1 cellular context compared by ENCODE assay signal in the genomic region with DNA sequence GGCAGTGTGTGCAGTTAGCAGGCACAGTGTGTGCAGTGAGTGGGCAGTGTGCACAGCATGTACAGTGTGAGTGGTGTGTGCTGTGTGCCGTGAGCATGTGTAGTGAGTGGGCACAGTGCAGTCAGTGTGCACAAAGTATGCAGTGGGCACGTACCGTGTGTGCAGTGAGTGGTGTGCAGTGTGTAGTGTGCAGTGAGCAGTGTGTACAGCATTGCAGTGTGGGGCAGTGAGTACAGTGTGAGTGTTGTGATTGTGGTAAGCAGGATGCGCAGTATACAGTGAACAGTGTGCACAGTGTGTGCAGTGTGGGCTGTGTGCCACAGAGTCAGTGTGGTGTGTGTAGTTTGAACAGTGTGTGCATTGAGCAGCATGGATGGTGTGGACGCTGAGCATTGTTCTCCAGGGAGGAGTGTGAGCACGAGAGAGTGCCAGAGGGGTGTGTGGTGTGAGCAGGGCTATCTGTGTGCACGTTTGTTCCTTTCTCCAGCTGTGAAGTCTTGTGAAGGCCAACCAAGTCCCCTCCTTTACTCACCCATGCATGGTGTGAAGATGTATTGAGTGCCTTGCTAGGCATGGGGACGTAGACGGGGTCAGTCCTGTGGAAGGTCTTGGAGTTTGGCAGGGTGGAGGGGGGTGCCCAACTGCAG.
TF ChIP-seq lines count a peak whose summit lies in the region.

No MANE protein-coding gene starts in this region.

TF ChIP-seq in HEK293, 187 proteins besides CTCF, POLR2A, EP300 and RAD21 (continued from another document and continues in another):
- TF ChIP-seq RBAK (tag by site-specific recombination; IDR thresholded peaks at IDR 0.05), result no peak
- TF ChIP-seq ZNF791 (tag by site-specific recombination; IDR thresholded peaks at IDR 0.05), result no peak
- no peak for TF ChIP-seq ZIC2 (tag by site-specific recombination; IDR thresholded peaks at IDR 0.05)
- TF ChIP-seq ZNF785 (tag by site-specific recombination; IDR thresholded peaks at IDR 0.05), result no peak
- TF ChIP-seq ZNF140 (tag by site-specific recombination; IDR thresholded peaks at IDR 0.05), result no peak
- no peak for TF ChIP-seq ZBTB49 (tag by site-specific recombination; IDR thresholded peaks at IDR 0.05; ENCODE audit: low read depth)
- no peak for TF ChIP-seq SP7 (tag by site-specific recombination; IDR thresholded peaks at IDR 0.05)
- TF ChIP-seq ZNF585B (tag by site-specific recombination; IDR thresholded peaks at IDR 0.05), result no peak
- peak; percentile 49; the same call in 1 of the 2 replicates for TF ChIP-seq ZNF792 (tag by site-specific recombination; IDR thresholded peaks at IDR 0.05)
- no peak for TF ChIP-seq ZNF214 (tag by site-specific recombination; IDR thresholded peaks at IDR 0.05; ENCODE audit: borderline replicate concordance)
- no peak for TF ChIP-seq ZNF654 (tag by site-specific recombination; IDR thresholded peaks at IDR 0.05; ENCODE audit: low read depth)
- TF ChIP-seq ZBTB8A (tag by site-specific recombination; IDR thresholded peaks at IDR 0.05), result no peak
- TF ChIP-seq, protein P1, sequence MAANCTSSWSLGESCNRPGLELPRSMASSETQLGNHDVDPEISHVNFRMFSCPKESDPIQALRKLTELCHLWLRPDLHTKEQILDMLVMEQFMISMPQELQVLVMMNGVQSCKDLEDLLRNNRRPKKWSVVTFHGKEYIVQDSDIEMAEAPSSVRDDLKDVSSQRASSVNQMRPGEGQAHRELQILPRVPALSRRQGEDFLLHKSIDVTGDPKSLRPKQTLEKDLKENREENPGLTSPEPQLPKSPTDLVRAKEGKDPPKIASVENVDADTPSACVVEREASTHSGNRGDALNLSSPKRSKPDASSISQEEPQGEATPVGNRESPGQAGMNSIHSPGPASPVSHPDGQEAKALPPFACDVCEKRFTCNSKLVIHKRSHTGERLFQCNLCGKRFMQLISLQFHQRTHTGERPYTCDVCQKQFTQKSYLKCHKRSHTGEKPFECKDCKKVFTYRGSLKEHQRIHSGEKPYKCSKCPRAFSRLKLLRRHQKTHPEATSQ (tag by site-specific recombination; IDR thresholded peaks at IDR 0.05), result no peak
- TF ChIP-seq, protein P2, sequence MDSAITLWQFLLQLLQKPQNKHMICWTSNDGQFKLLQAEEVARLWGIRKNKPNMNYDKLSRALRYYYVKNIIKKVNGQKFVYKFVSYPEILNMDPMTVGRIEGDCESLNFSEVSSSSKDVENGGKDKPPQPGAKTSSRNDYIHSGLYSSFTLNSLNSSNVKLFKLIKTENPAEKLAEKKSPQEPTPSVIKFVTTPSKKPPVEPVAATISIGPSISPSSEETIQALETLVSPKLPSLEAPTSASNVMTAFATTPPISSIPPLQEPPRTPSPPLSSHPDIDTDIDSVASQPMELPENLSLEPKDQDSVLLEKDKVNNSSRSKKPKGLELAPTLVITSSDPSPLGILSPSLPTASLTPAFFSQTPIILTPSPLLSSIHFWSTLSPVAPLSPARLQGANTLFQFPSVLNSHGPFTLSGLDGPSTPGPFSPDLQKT (IDR thresholded peaks at IDR 0.05; ENCODE audit: borderline replicate concordance, low read depth, low read length), result no peak
- no peak for TF ChIP-seq ZNF24 (tag by site-specific recombination; IDR thresholded peaks at IDR 0.05)
- no peak for TF ChIP-seq ZNF311 (tag by site-specific recombination; IDR thresholded peaks at IDR 0.05; ENCODE audit: borderline replicate concordance)
- no peak for TF ChIP-seq ZNF155 (tag by site-specific recombination; IDR thresholded peaks at IDR 0.05)
- TF ChIP-seq ZNF621 (tag by site-specific recombination; IDR thresholded peaks at IDR 0.05), result no peak
- TF ChIP-seq ZNF660 (tag by site-specific recombination; IDR thresholded peaks at IDR 0.05), result no peak
- TF ChIP-seq ZNF701 (tag by site-specific recombination; IDR thresholded peaks at IDR 0.05), result 0 out of 2 replicates have a peak, but pooled peaks have one; percentile 6
- TF ChIP-seq, protein P3, sequence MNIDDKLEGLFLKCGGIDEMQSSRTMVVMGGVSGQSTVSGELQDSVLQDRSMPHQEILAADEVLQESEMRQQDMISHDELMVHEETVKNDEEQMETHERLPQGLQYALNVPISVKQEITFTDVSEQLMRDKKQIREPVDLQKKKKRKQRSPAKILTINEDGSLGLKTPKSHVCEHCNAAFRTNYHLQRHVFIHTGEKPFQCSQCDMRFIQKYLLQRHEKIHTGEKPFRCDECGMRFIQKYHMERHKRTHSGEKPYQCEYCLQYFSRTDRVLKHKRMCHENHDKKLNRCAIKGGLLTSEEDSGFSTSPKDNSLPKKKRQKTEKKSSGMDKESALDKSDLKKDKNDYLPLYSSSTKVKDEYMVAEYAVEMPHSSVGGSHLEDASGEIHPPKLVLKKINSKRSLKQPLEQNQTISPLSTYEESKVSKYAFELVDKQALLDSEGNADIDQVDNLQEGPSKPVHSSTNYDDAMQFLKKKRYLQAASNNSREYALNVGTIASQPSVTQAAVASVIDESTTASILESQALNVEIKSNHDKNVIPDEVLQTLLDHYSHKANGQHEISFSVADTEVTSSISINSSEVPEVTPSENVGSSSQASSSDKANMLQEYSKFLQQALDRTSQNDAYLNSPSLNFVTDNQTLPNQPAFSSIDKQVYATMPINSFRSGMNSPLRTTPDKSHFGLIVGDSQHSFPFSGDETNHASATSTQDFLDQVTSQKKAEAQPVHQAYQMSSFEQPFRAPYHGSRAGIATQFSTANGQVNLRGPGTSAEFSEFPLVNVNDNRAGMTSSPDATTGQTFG (tag by site-specific recombination; IDR thresholded peaks at IDR 0.05; ENCODE audit: borderline replicate concordance), result no peak
- peak; percentile 80 for TF ChIP-seq ZSCAN4 (tag by site-specific recombination; IDR thresholded peaks at IDR 0.05)
- TF ChIP-seq ZNF623 (tag by site-specific recombination; IDR thresholded peaks at IDR 0.05), result no peak
- 0 out of 2 replicates have a peak, but pooled peaks have one; percentile 0 for TF ChIP-seq ZNF488 (tag by site-specific recombination; IDR thresholded peaks at IDR 0.05)
- TF ChIP-seq SCRT1 (tag by site-specific recombination; IDR thresholded peaks at IDR 0.05; ENCODE audit: borderline replicate concordance), result no peak
- TF ChIP-seq ZNF501 (tag by site-specific recombination; IDR thresholded peaks at IDR 0.05), result no peak
- no peak for TF ChIP-seq IKZF3 (tag by site-specific recombination; IDR thresholded peaks at IDR 0.05)
- TF ChIP-seq ZNF747 (tag by site-specific recombination; IDR thresholded peaks at IDR 0.05), result no peak
- TF ChIP-seq ZNF426 (tag by site-specific recombination; IDR thresholded peaks at IDR 0.05), result no peak
- peak; percentile 82 for TF ChIP-seq ZFHX2 (tag by site-specific recombination; conservative IDR thresholded peaks at IDR 0.05)
- TF ChIP-seq GLIS2 (tag by site-specific recombination; IDR thresholded peaks at IDR 0.05), result no peak
- TF ChIP-seq, protein P4, sequence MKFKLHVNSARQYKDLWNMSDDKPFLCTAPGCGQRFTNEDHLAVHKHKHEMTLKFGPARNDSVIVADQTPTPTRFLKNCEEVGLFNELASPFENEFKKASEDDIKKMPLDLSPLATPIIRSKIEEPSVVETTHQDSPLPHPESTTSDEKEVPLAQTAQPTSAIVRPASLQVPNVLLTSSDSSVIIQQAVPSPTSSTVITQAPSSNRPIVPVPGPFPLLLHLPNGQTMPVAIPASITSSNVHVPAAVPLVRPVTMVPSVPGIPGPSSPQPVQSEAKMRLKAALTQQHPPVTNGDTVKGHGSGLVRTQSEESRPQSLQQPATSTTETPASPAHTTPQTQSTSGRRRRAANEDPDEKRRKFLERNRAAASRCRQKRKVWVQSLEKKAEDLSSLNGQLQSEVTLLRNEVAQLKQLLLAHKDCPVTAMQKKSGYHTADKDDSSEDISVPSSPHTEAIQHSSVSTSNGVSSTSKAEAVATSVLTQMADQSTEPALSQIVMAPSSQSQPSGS (tag by site-specific recombination; IDR thresholded peaks at IDR 0.05; ENCODE audit: low read depth), result no peak
- 0 out of 2 replicates have a peak, but pooled peaks have one; percentile 21 for TF ChIP-seq KLF7 (tag by site-specific recombination; IDR thresholded peaks at IDR 0.05; ENCODE audit: borderline replicate concordance)
- TF ChIP-seq HOXD13 (CRISPR knock-in tag; IDR thresholded peaks at IDR 0.05; ENCODE audit: borderline replicate concordance), result no peak
- no peak for TF ChIP-seq ZNF26 (tag by site-specific recombination; IDR thresholded peaks at IDR 0.05)
- no peak for TF ChIP-seq ZNF274 (IDR thresholded peaks at IDR 0.05; ENCODE audit: low read length)
- no peak for TF ChIP-seq ZNF274 (tag by site-specific recombination; IDR thresholded peaks at IDR 0.05; ENCODE audit: borderline replicate concordance)
- TF ChIP-seq ZNF211 (tag by site-specific recombination; IDR thresholded peaks at IDR 0.05; ENCODE audit: low read depth), result no peak
- no peak for TF ChIP-seq ZFP37 (tag by site-specific recombination; IDR thresholded peaks at IDR 0.05)
- TF ChIP-seq ZNF266 (tag by site-specific recombination; IDR thresholded peaks at IDR 0.05; ENCODE audit: low read depth), result no peak
- no peak for TF ChIP-seq SCRT2 (tag by site-specific recombination; IDR thresholded peaks at IDR 0.05)
- no peak for TF ChIP-seq ZBTB17 (tag by site-specific recombination; IDR thresholded peaks at IDR 0.05)
- no peak for TF ChIP-seq ZNF391 (tag by site-specific recombination; IDR thresholded peaks at IDR 0.05; ENCODE audit: borderline replicate concordance, low read depth)
- TF ChIP-seq ZNF221 (tag by site-specific recombination; IDR thresholded peaks at IDR 0.05; ENCODE audit: borderline replicate concordance), result no peak
- TF ChIP-seq, protein P5, sequence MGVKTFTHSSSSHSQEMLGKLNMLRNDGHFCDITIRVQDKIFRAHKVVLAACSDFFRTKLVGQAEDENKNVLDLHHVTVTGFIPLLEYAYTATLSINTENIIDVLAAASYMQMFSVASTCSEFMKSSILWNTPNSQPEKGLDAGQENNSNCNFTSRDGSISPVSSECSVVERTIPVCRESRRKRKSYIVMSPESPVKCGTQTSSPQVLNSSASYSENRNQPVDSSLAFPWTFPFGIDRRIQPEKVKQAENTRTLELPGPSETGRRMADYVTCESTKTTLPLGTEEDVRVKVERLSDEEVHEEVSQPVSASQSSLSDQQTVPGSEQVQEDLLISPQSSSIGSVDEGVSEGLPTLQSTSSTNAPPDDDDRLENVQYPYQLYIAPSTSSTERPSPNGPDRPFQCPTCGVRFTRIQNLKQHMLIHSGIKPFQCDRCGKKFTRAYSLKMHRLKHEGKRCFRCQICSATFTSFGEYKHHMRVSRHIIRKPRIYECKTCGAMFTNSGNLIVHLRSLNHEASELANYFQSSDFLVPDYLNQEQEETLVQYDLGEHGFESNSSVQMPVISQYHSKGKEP (tag by site-specific recombination; IDR thresholded peaks at IDR 0.05), result no peak
